ENCODE assay signal across 9 cellular contexts in genomic region chr12:93778306-93778705, GRCh38.
DNase-seq lines count a peak whose midpoint lies in the region; ATAC-seq, FAIRE-seq and TF ChIP-seq lines count a peak whose summit lies in the region.
"Had no signal": no experiment of that assay in that cellular context is flagged by ENCODE, and none has a peak within 500 bp of the region (broad histone marks: within the 10 kb centered on the region; RNA-seq: fewer than 3 reads in every experiment).

No MANE protein-coding gene starts in this region.

- FAIRE-seq in keratinocyte (lab: Jason Lieb, UNC): no peak
- no peak for FAIRE-seq in H54 (lab: Jason Lieb, UNC)

- H3K9me3 ChIP-seq in HEK293 (ENCODE audit: control insufficient read depth, insufficient read depth, low read depth, low read length): no peaks in the 10 kb centered on the region
- H3K9me3 ChIP-seq in keratinocyte (ENCODE audit: control insufficient read depth, low read depth, low read length): no peaks in the 10 kb centered on the region
- no peaks in the 10 kb centered on the region for H3K9me3 ChIP-seq in subcutaneous abdominal adipose tissue (ENCODE audit: control insufficient read depth in 5 of 5, low read length in 5 of 5)

- dilution Hi-C loops in keratinocyte (cut with MboI; ENCODE audit: extremely low pct_ligation_motif_present, low sequenced_read_pairs): no loop called here

- H3K4me2 ChIP-seq in keratinocyte (ENCODE audit: control insufficient read depth, extremely low read depth, insufficient read depth, low read depth, low read length): peak overlapping the region; percentile 27

- ATAC-seq in GM19463 (IDR thresholded peaks at IDR 0.05; ENCODE audit: unreplicated experiment): no peak
- ATAC-seq in GM18517 (IDR thresholded peaks at IDR 0.05; ENCODE audit: unreplicated experiment): no peak

- CTCF ChIA-PET in HEK293 (lab: Yijun Ruan, JAX): no interaction called here

- no peaks in the 10 kb centered on the region for H3K4me1 ChIP-seq in HEK293 (ENCODE audit: control insufficient read depth, insufficient read depth, low read length)
- peaks cover 26% of the 10 kb centered on the region for H3K4me1 ChIP-seq in keratinocyte (ENCODE audit: control insufficient read depth, extremely low read depth, insufficient read depth, low read length)
- peaks cover 6 to 28% (median 27%) of the 10 kb centered on the region in 5 donors for H3K4me1 ChIP-seq in subcutaneous abdominal adipose tissue (ENCODE audit: control insufficient read depth in 5 of 5, insufficient read depth in 5 of 5, low read length in 5 of 5)

- no peak for TF ChIP-seq CTCF in HEK293 (tag by site-specific recombination; IDR thresholded peaks at IDR 0.05)
- no peak for TF ChIP-seq CTCF in cardiac fibroblast (IDR thresholded peaks at IDR 0.05; ENCODE audit: low read depth, low read length)
- no peak for TF ChIP-seq CTCF in keratinocyte (optimal IDR thresholded peaks at IDR 0.05 in 1 of 3, IDR thresholded peaks at IDR 0.05 in 1 of 3, conservative IDR thresholded peaks at IDR 0.05 in 1 of 3; ENCODE audit: extremely low read depth in 1 of 3, insufficient read depth in 2 of 3, low read length in 3 of 3)

- H3K9ac ChIP-seq in keratinocyte (ENCODE audit: control insufficient read depth, extremely low read depth, insufficient read depth, low read length) (no peak overlapping the region), subcutaneous abdominal adipose tissue (ENCODE audit: low read length in 5 of 5) (no peak overlapping the region)

- no peaks in the 10 kb centered on the region for H3K79me2 ChIP-seq in keratinocyte (ENCODE audit: control insufficient read depth, insufficient read depth, low read length)

- no peaks in the 10 kb centered on the region for H4K20me1 ChIP-seq in keratinocyte (ENCODE audit: control insufficient read depth, extremely low read depth, insufficient read depth, low read length)

- peak; percentile 90 to 98 for DNase-seq in cardiac fibroblast (ENCODE audit: low read depth in 2 of 2)
- no peak for DNase-seq in keratinocyte (ENCODE audit: low read depth, low spot score)
- no peak for DNase-seq in GF-D8 (lab: John Stamatoyannopoulos, UW)
- DNase-seq in H54 (ENCODE audit: insufficient read length, low spot score): no peak
- DNase-seq: activated naive CD4-positive, alpha-beta T cell treated with Interleukin-2 at 50 U/mL for 16 hours had no signal

- no peaks in the 10 kb centered on the region for H3K9me1 ChIP-seq in keratinocyte (ENCODE audit: control insufficient read depth, extremely low read depth, insufficient read depth, low read length)

- no peak overlapping the region for H3K4me3 ChIP-seq in HEK293 (ENCODE audit: low read depth, low read length)
- no peak overlapping the region for H3K4me3 ChIP-seq in cardiac fibroblast (replicated peaks in 1 of 2; ENCODE audit: low read depth in 2 of 2, low read length in 2 of 2)
- no peak overlapping the region for H3K4me3 ChIP-seq in keratinocyte (ENCODE audit: control insufficient read depth in 2 of 3, extremely low read depth in 1 of 3, insufficient read depth in 2 of 3, low read depth in 1 of 3, low read length in 3 of 3)
- H3K4me3 ChIP-seq in subcutaneous abdominal adipose tissue (ENCODE audit: low read depth in 1 of 5, low read length in 5 of 5): no peak overlapping the region

- peak overlapping the region; percentile 15 for H2AFZ ChIP-seq in keratinocyte (ENCODE audit: control insufficient read depth, low read length)

- POLR2A ChIA-PET in HEK293 (lab: Yijun Ruan, JAX): interaction anchor here (0.7 kb wide), 1 partner anchor 262 kb away, joined by 3 read pairs; no protein-coding TSS in a partner anchor

- H3K36me3 ChIP-seq in HEK293 (ENCODE audit: control insufficient read depth in 2 of 2, insufficient read depth in 1 of 2, low read length in 2 of 2) (no peaks in the 10 kb centered on the region), keratinocyte (ENCODE audit: control insufficient read depth in 2 of 2, extremely low read depth in 1 of 2, insufficient read depth in 2 of 2, low read length in 2 of 2) (no peaks in the 10 kb centered on the region), subcutaneous abdominal adipose tissue (ENCODE audit: control insufficient read depth in 5 of 5, insufficient read depth in 5 of 5, low read length in 5 of 5) (no peaks in the 10 kb centered on the region)

- TF ChIP-seq POLR2A in H54 (IDR thresholded peaks at IDR 0.05; ENCODE audit: low read depth, low read length): no peak

- H3K27ac ChIP-seq in HEK293 (ENCODE audit: extremely low read depth, low read depth, low read length): no peak overlapping the region
- H3K27ac ChIP-seq in keratinocyte (ENCODE audit: control insufficient read depth, insufficient read depth, low read length): no peak overlapping the region
- H3K27ac ChIP-seq in subcutaneous abdominal adipose tissue (ENCODE audit: low read depth, low read length): peak overlapping the region; percentile 82

- H3K27me3 ChIP-seq in keratinocyte (ENCODE audit: control insufficient read depth, extremely low read depth, insufficient read depth, low read length): no peaks in the 10 kb centered on the region
- H3K27me3 ChIP-seq in subcutaneous abdominal adipose tissue (ENCODE audit: control insufficient read depth in 5 of 5, insufficient read depth in 4 of 5, low read length in 5 of 5): no peaks in the 10 kb centered on the region

TF ChIP-seq in HEK293, 187 proteins besides CTCF, POLR2A, EP300 and RAD21:
- no peak for TF ChIP-seq EGR2 (tag by site-specific recombination; IDR thresholded peaks at IDR 0.05; ENCODE audit: low read depth)
- 0 out of 2 replicates have a peak, but pooled peaks have one; percentile 30 for TF ChIP-seq PRDM6 (tag by site-specific recombination; IDR thresholded peaks at IDR 0.05)

Comparison
In these comparisons a context has a peak if more than half of its experiments do, and no peak if none do; other contexts are left out.
1. DNase-seq: peak in cardiac fibroblast (2 of 2); none in keratinocyte (single experiment), GF-D8 (single experiment) and H54 (single experiment).